ENCODE assay signal across 3 cellular contexts in the genomic region with DNA sequence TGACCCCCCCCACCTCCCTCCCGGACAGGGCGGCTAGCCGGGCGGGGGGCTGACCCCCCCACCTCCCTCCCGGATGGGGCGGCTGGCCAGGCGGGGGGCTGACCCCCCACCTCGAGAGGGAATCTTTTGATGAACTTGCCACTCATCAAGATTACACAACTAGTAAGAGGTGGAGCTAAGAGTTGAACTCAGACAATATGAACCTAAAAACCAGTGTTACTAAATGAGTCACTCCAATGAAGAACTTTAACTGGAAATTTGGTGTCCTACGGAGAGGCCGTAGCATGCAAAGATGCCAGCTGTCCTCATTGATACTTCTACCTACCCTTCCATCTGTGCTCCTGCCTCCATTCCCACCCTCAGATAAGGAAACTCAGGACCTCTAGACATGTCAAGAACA.
TF ChIP-seq lines count a peak whose summit lies in the region.

No MANE protein-coding gene starts in this region.

TF ChIP-seq in SK-N-SH, 30 proteins besides CTCF, POLR2A, EP300 and RAD21 (continued from another document):
- TF ChIP-seq FOXJ3 (CRISPR knock-in tag; IDR thresholded peaks at IDR 0.05) (no peak), ELF1 (IDR thresholded peaks at IDR 0.05) (no peak), EZH2phosphoT487 (IDR thresholded peaks at IDR 0.05; ENCODE audit: borderline replicate concordance, low read depth) (no peak), NRF1 (IDR thresholded peaks at IDR 0.05; ENCODE audit: low read depth, low read length) (no peak), FOSL2 (IDR thresholded peaks at IDR 0.05; ENCODE audit: borderline replicate concordance, low read depth) (no peak), SMC3 (IDR thresholded peaks at IDR 0.05; ENCODE audit: low read depth, low read length) (no peak), YY1 (IDR thresholded peaks at IDR 0.05; ENCODE audit: low read depth) (no peak), RXRA (IDR thresholded peaks at IDR 0.05; ENCODE audit: borderline replicate concordance, low read depth) (no peak)
- TF ChIP-seq, protein P1, sequence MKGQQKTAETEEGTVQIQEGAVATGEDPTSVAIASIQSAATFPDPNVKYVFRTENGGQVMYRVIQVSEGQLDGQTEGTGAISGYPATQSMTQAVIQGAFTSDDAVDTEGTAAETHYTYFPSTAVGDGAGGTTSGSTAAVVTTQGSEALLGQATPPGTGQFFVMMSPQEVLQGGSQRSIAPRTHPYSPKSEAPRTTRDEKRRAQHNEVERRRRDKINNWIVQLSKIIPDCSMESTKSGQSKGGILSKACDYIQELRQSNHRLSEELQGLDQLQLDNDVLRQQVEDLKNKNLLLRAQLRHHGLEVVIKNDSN (IDR thresholded peaks at IDR 0.05; ENCODE audit: borderline replicate concordance, low read depth), result no peak
- TF ChIP-seq, protein P2, sequence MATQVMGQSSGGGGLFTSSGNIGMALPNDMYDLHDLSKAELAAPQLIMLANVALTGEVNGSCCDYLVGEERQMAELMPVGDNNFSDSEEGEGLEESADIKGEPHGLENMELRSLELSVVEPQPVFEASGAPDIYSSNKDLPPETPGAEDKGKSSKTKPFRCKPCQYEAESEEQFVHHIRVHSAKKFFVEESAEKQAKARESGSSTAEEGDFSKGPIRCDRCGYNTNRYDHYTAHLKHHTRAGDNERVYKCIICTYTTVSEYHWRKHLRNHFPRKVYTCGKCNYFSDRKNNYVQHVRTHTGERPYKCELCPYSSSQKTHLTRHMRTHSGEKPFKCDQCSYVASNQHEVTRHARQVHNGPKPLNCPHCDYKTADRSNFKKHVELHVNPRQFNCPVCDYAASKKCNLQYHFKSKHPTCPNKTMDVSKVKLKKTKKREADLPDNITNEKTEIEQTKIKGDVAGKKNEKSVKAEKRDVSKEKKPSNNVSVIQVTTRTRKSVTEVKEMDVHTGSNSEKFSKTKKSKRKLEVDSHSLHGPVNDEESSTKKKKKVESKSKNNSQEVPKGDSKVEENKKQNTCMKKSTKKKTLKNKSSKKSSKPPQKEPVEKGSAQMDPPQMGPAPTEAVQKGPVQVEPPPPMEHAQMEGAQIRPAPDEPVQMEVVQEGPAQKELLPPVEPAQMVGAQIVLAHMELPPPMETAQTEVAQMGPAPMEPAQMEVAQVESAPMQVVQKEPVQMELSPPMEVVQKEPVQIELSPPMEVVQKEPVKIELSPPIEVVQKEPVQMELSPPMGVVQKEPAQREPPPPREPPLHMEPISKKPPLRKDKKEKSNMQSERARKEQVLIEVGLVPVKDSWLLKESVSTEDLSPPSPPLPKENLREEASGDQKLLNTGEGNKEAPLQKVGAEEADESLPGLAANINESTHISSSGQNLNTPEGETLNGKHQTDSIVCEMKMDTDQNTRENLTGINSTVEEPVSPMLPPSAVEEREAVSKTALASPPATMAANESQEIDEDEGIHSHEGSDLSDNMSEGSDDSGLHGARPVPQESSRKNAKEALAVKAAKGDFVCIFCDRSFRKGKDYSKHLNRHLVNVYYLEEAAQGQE (IDR thresholded peaks at IDR 0.05; ENCODE audit: low read depth, low read length), result no peak
- TF ChIP-seq, protein P3, sequence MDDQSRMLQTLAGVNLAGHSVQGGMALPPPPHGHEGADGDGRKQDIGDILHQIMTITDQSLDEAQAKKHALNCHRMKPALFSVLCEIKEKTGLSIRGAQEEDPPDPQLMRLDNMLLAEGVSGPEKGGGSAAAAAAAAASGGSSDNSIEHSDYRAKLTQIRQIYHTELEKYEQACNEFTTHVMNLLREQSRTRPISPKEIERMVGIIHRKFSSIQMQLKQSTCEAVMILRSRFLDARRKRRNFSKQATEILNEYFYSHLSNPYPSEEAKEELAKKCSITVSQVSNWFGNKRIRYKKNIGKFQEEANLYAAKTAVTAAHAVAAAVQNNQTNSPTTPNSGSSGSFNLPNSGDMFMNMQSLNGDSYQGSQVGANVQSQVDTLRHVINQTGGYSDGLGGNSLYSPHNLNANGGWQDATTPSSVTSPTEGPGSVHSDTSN (IDR thresholded peaks at IDR 0.05), result no peak

TF ChIP-seq in SK-N-SH treated with all-trans-retinoic acid at 6 μM for 48 hours, 23 proteins besides CTCF, POLR2A, EP300 and RAD21 (continued from another document):
- TF ChIP-seq, protein P4, sequence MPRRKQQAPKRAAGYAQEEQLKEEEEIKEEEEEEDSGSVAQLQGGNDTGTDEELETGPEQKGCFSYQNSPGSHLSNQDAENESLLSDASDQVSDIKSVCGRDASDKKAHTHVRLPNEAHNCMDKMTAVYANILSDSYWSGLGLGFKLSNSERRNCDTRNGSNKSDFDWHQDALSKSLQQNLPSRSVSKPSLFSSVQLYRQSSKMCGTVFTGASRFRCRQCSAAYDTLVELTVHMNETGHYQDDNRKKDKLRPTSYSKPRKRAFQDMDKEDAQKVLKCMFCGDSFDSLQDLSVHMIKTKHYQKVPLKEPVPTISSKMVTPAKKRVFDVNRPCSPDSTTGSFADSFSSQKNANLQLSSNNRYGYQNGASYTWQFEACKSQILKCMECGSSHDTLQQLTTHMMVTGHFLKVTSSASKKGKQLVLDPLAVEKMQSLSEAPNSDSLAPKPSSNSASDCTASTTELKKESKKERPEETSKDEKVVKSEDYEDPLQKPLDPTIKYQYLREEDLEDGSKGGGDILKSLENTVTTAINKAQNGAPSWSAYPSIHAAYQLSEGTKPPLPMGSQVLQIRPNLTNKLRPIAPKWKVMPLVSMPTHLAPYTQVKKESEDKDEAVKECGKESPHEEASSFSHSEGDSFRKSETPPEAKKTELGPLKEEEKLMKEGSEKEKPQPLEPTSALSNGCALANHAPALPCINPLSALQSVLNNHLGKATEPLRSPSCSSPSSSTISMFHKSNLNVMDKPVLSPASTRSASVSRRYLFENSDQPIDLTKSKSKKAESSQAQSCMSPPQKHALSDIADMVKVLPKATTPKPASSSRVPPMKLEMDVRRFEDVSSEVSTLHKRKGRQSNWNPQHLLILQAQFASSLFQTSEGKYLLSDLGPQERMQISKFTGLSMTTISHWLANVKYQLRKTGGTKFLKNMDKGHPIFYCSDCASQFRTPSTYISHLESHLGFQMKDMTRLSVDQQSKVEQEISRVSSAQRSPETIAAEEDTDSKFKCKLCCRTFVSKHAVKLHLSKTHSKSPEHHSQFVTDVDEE (CRISPR knock-in tag; IDR thresholded peaks at IDR 0.05), result no peak
- TF ChIP-seq, protein P5, sequence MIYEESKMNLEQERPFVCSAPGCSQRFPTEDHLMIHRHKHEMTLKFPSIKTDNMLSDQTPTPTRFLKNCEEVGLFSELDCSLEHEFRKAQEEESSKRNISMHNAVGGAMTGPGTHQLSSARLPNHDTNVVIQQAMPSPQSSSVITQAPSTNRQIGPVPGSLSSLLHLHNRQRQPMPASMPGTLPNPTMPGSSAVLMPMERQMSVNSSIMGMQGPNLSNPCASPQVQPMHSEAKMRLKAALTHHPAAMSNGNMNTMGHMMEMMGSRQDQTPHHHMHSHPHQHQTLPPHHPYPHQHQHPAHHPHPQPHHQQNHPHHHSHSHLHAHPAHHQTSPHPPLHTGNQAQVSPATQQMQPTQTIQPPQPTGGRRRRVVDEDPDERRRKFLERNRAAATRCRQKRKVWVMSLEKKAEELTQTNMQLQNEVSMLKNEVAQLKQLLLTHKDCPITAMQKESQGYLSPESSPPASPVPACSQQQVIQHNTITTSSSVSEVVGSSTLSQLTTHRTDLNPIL (CRISPR knock-in tag; IDR thresholded peaks at IDR 0.05; ENCODE audit: low read depth), result no peak
- no peak for TF ChIP-seq RARB (CRISPR knock-in tag; IDR thresholded peaks at IDR 0.05)
- TF ChIP-seq, protein P6, sequence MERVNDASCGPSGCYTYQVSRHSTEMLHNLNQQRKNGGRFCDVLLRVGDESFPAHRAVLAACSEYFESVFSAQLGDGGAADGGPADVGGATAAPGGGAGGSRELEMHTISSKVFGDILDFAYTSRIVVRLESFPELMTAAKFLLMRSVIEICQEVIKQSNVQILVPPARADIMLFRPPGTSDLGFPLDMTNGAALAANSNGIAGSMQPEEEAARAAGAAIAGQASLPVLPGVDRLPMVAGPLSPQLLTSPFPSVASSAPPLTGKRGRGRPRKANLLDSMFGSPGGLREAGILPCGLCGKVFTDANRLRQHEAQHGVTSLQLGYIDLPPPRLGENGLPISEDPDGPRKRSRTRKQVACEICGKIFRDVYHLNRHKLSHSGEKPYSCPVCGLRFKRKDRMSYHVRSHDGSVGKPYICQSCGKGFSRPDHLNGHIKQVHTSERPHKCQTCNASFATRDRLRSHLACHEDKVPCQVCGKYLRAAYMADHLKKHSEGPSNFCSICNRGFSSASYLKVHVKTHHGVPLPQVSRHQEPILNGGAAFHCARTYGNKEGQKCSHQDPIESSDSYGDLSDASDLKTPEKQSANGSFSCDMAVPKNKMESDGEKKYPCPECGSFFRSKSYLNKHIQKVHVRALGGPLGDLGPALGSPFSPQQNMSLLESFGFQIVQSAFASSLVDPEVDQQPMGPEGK (CRISPR knock-in tag; IDR thresholded peaks at IDR 0.05; ENCODE audit: borderline replicate concordance), result no peak

TF ChIP-seq in GM12878, 131 proteins besides CTCF, POLR2A, EP300 and RAD21 (continued from another document):
- TF ChIP-seq, protein P7, sequence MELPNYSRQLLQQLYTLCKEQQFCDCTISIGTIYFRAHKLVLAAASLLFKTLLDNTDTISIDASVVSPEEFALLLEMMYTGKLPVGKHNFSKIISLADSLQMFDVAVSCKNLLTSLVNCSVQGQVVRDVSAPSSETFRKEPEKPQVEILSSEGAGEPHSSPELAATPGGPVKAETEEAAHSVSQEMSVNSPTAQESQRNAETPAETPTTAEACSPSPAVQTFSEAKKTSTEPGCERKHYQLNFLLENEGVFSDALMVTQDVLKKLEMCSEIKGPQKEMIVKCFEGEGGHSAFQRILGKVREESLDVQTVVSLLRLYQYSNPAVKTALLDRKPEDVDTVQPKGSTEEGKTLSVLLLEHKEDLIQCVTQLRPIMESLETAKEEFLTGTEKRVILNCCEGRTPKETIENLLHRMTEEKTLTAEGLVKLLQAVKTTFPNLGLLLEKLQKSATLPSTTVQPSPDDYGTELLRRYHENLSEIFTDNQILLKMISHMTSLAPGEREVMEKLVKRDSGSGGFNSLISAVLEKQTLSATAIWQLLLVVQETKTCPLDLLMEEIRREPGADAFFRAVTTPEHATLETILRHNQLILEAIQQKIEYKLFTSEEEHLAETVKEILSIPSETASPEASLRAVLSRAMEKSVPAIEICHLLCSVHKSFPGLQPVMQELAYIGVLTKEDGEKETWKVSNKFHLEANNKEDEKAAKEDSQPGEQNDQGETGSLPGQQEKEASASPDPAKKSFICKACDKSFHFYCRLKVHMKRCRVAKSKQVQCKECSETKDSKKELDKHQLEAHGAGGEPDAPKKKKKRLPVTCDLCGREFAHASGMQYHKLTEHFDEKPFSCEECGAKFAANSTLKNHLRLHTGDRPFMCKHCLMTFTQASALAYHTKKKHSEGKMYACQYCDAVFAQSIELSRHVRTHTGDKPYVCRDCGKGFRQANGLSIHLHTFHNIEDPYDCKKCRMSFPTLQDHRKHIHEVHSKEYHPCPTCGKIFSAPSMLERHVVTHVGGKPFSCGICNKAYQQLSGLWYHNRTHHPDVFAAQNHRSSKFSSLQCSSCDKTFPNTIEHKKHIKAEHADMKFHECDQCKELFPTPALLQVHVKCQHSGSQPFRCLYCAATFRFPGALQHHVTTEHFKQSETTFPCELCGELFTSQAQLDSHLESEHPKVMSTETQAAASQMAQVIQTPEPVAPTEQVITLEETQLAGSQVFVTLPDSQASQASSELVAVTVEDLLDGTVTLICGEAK (IDR thresholded peaks at IDR 0.05; ENCODE audit: borderline replicate concordance), result no peak
- TF ChIP-seq, protein P8, sequence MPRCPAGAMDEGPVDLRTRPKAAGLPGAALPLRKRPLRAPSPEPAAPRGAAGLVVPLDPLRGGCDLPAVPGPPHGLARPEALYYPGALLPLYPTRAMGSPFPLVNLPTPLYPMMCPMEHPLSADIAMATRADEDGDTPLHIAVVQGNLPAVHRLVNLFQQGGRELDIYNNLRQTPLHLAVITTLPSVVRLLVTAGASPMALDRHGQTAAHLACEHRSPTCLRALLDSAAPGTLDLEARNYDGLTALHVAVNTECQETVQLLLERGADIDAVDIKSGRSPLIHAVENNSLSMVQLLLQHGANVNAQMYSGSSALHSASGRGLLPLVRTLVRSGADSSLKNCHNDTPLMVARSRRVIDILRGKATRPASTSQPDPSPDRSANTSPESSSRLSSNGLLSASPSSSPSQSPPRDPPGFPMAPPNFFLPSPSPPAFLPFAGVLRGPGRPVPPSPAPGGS (IDR thresholded peaks at IDR 0.05; ENCODE audit: borderline replicate concordance, insufficient read depth, low read depth, low read length, poor library complexity, severe bottlenecking), result no peak
